ENCODE assay signal across 9 cellular contexts in genomic region chr9:14228602-14229001, GRCh38.
"Had no signal": no experiment of that assay in that cellular context is flagged by ENCODE, and none has a peak within 500 bp of the region (broad histone marks: within the 10 kb centered on the region; RNA-seq: fewer than 3 reads in every experiment).

No MANE protein-coding gene starts in this region.

- H3K4me3 ChIP-seq: GM23248, HAP-1 had no signal

- H3K9me3 ChIP-seq: HAP-1 had no signal

- H3K36me3 Mint-ChIP-seq: IgD-negative memory B cell had no signal

- H3K36me3 ChIP-seq: HAP-1 had no signal

- FAIRE-seq: HepG2 had no signal

- H3K9ac ChIP-seq: GM23248 had no signal

- H3K4me1 Mint-ChIP-seq: IgD-negative memory B cell had no signal

- H3K9me3 Mint-ChIP-seq: HFFc6, IgD-negative memory B cell had no signal

- H3K27me3 Mint-ChIP-seq: IgD-negative memory B cell had no signal

- H3K27ac ChIP-seq: GM23248, HL-60 had no signal

- H3K27ac Mint-ChIP-seq: HFFc6, IgD-negative memory B cell had no signal

- DNase-seq: GM23248, GOT3, H7, HFFc6, KBM-7 had no signal

- H3K4me3 Mint-ChIP-seq: HFFc6, IgD-negative memory B cell had no signal

- H2AFZ ChIP-seq: GM23248 had no signal
